In the genomic region with DNA sequence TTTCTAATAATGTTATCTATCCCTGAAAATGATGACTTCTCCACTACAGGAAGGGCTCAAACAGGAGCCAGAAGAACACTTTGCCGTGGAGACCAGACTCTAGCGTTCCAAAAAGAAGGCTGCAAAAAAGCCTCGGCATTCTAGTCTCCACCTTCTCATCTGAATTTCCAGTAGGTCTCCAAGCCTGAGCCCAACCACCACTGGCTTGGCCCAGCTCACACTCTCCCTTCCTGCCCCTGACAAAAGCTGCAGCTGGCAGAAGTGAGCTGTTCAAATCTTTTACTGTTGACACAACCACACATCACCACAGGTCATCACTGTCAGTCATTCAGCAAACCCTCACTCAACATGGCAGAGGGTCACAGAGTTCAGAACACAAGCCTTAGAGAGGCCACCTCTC, we compare ENCODE assay signal across 26 cellular contexts.
"Had no signal": no experiment of that assay in that cellular context is flagged by ENCODE, and none has a peak within 500 bp of the region (broad histone marks: within the 10 kb centered on the region; RNA-seq: fewer than 3 reads in every experiment).

No MANE protein-coding gene starts in this region.

- H3K27ac Mint-ChIP-seq: activated CD4-positive, alpha-beta T cell treated with anti-CD3 and anti-CD28 coated beads, Interleukin-2, amount 10 ng/mL, durations not matched to agents 7 days and 5 days; activated CD8-positive, alpha-beta T cell treated with anti-CD3 and anti-CD28 coated beads for 36 hours; activated naive CD4-positive, alpha-beta T cell treated with anti-CD3 and anti-CD28 coated beads, Interleukin-2, amount 10 ng/mL, durations not matched to agents 7 days and 5 days; activated naive CD8-positive, alpha-beta T cell treated with anti-CD3 and anti-CD28 coated beads for 36 hours; activated T-cell treated with anti-CD3 and anti-CD28 coated beads, Interleukin-2, amount 50 U/mL, for 72 hours; activated T-helper 2 cell treated with anti-CD3 and anti-CD28 coated beads, Interferon-gamma antibody, Interleukin-2, Interleukin-4, amounts not matched to agents 10 μg/mL and 5 μg/mL and 100 μg/mL, durations not matched to agents 14 hours and 24 hours and 36 hours; T-cell had no signal

- H3K36me3 Mint-ChIP-seq: activated naive CD4-positive, alpha-beta T cell treated with anti-CD3 and anti-CD28 coated beads, Interleukin-2, amount 10 ng/mL, durations not matched to agents 7 days and 5 days; activated naive CD8-positive, alpha-beta T cell treated with anti-CD3 and anti-CD28 coated beads for 36 hours; T-cell had no signal

- H3K27me3 ChIP-seq: brain microvascular endothelial cell had no signal

- DNase-seq: activated CD4-positive, alpha-beta T cell treated with anti-CD3 and anti-CD28 coated beads, Interleukin-2, amount 10 ng/mL, durations not matched to agents 7 days and 5 days; activated CD4-positive, CD25-positive, alpha-beta regulatory T cell; activated CD8-positive, alpha-beta memory T cell treated with anti-CD3 and anti-CD28 coated beads, Interleukin-2, amount 50 U/mL, for 4 hours; activated CD8-positive, alpha-beta T cell treated with anti-CD3 and anti-CD28 coated beads for 36 hours; activated gamma-delta T cell treated with Interleukin-2 at 50 U/mL for 16 hours; activated naive CD4-positive, alpha-beta T cell treated with anti-CD3 and anti-CD28 coated beads, Interleukin-2, amount 10 ng/mL, durations not matched to agents 7 days and 5 days; activated naive CD8-positive, alpha-beta T cell treated with anti-CD3 and anti-CD28 coated beads for 36 hours; activated T-cell treated with anti-CD3 and anti-CD28 coated beads, Interleukin-2, amount 50 U/mL, for 72 hours; brain microvascular endothelial cell; cerebellar nuclear complex; KG1; MM.1S; NCI-H1105; NCI-H1436; NCI-H1694 treated with DMSO at 0.1 percent for 48 hours; NCI-H2029 treated with DMSO at 0.1 percent for 48 hours; NCI-H510A treated with DMSO at 0.1 percent for 48 hours; NCI-H69; RPMI8226; T-cell; T-helper 2 cell; T1000 had no signal

- H3K27ac ChIP-seq: brain microvascular endothelial cell, SK-N-MC, VCaP had no signal

- H3K36me3 ChIP-seq: brain microvascular endothelial cell had no signal

- H3K4me3 Mint-ChIP-seq: activated CD4-positive, alpha-beta T cell treated with anti-CD3 and anti-CD28 coated beads, Interleukin-2, amount 10 ng/mL, durations not matched to agents 7 days and 5 days; activated CD8-positive, alpha-beta T cell treated with anti-CD3 and anti-CD28 coated beads for 36 hours; activated naive CD4-positive, alpha-beta T cell treated with anti-CD3 and anti-CD28 coated beads, Interleukin-2, amount 10 ng/mL, durations not matched to agents 7 days and 5 days; activated naive CD8-positive, alpha-beta T cell treated with anti-CD3 and anti-CD28 coated beads for 36 hours; activated T-cell treated with anti-CD3 and anti-CD28 coated beads, Interleukin-2, amount 50 U/mL, for 72 hours; T-cell had no signal

- H3K9me3 Mint-ChIP-seq: activated CD4-positive, alpha-beta T cell treated with anti-CD3 and anti-CD28 coated beads, Interleukin-2, amount 10 ng/mL, durations not matched to agents 7 days and 5 days; activated CD8-positive, alpha-beta T cell treated with anti-CD3 and anti-CD28 coated beads for 36 hours; activated naive CD4-positive, alpha-beta T cell treated with anti-CD3 and anti-CD28 coated beads, Interleukin-2, amount 10 ng/mL, durations not matched to agents 7 days and 5 days; activated naive CD8-positive, alpha-beta T cell treated with anti-CD3 and anti-CD28 coated beads for 36 hours; activated T-cell treated with anti-CD3 and anti-CD28 coated beads, Interleukin-2, amount 50 U/mL, for 72 hours; activated T-helper 2 cell treated with anti-CD3 and anti-CD28 coated beads, Interferon-gamma antibody, Interleukin-2, Interleukin-4, amounts not matched to agents 10 μg/mL and 5 μg/mL and 100 μg/mL, durations not matched to agents 14 hours and 24 hours and 36 hours had no signal

- ATAC-seq: activated CD8-positive, alpha-beta T cell treated with anti-CD3 and anti-CD28 coated beads for 36 hours; activated T-cell treated with anti-CD3 and anti-CD28 coated beads, Interleukin-2, amount 50 U/mL, for 72 hours; Right ventricle myocardium inferior; T-cell had no signal

- H3K4me1 Mint-ChIP-seq: activated naive CD8-positive, alpha-beta T cell treated with anti-CD3 and anti-CD28 coated beads for 36 hours; T-cell had no signal

- H3K4me3 ChIP-seq: SK-N-MC had no signal
